Comparison of ENCODE assay signal across 8 cellular contexts in genomic region chr1:116377564-116378529, GRCh38.
DNase-seq lines count a peak whose midpoint lies in the region; ATAC-seq and TF ChIP-seq lines count a peak whose summit lies in the region.

No MANE protein-coding gene starts in this region.

- peak overlapping the region; percentile 93 for H3K27ac Mint-ChIP-seq in activated T-cell treated with anti-CD3 and anti-CD28 coated beads, Interleukin-2, amount 50 U/mL, for 24 hours

- peaks cover 67% of the 10 kb centered on the region for H3K36me3 Mint-ChIP-seq in activated T-cell treated with anti-CD3 and anti-CD28 coated beads, Interleukin-2, amount 50 U/mL, for 24 hours (ENCODE audit: low read depth)

- peaks cover 78% of the 10 kb centered on the region for H3K4me1 Mint-ChIP-seq in activated T-cell treated with anti-CD3 and anti-CD28 coated beads, Interleukin-2, amount 50 U/mL, for 24 hours (ENCODE audit: low read depth)

- H3K36me3 ChIP-seq in neutrophil = no peaks in the 10 kb centered on the region

- H3K27me3 Mint-ChIP-seq in activated T-cell treated with anti-CD3 and anti-CD28 coated beads, Interleukin-2, amount 50 U/mL, for 24 hours = no peaks in the 10 kb centered on the region

- H3K4me3 Mint-ChIP-seq in activated T-cell treated with anti-CD3 and anti-CD28 coated beads, Interleukin-2, amount 50 U/mL, for 24 hours = peak overlapping the region; percentile 96

- no peak for TF ChIP-seq CTCF in fibroblast of mammary gland (conservative IDR thresholded peaks at IDR 0.05; ENCODE audit: control insufficient read depth, insufficient read depth, low read depth, low read length)
- no peak for TF ChIP-seq CTCF in neutrophil (IDR thresholded peaks at IDR 0.05)

- H3K27ac ChIP-seq in neutrophil = peak overlapping the region; percentile 16

- H3K9me3 ChIP-seq in neutrophil = no peaks in the 10 kb centered on the region

- H3K4me3 ChIP-seq in fibroblast of mammary gland (ENCODE audit: control insufficient read depth, low read depth, low read length) (peak overlapping the region; percentile 38), neutrophil (ENCODE audit: low read depth in 1 of 2, low read length in 1 of 2) (no peak overlapping the region)

- DNase-seq in activated T-cell treated with anti-CD3 and anti-CD28 coated beads, Interleukin-2, amount 50 U/mL, for 1 hour = peak; percentile 40
- DNase-seq in activated T-cell treated with anti-CD3 and anti-CD28 coated beads for 4 hours = no peak
- DNase-seq in NCI-H2029 treated with DMSO at 0.1 percent for 48 hours (lab: John Stamatoyannopoulos, UW) = peak; percentile 62
- peak; percentile 60 for DNase-seq in activated T-cell treated with anti-CD3 and anti-CD28 coated beads, Interleukin-2, amount 50 U/mL, for 24 hours
- DNase-seq in fibroblast of mammary gland (ENCODE audit: low read depth) = peak; percentile 98
- no peak for DNase-seq in cortex of kidney (lab: John Stamatoyannopoulos, UW)

- no peaks in the 10 kb centered on the region for H3K9me3 Mint-ChIP-seq in activated T-cell treated with anti-CD3 and anti-CD28 coated beads, Interleukin-2, amount 50 U/mL, for 24 hours

- peak; percentile 63 for ATAC-seq in HG02623 (IDR thresholded peaks at IDR 0.05; ENCODE audit: unreplicated experiment)

- peaks cover 9 to 25% of the 10 kb centered on the region in 2 experiments for H3K4me1 ChIP-seq in neutrophil (ENCODE audit: control insufficient read depth in 1 of 2, insufficient read depth in 1 of 2, low read depth in 1 of 2, low read length in 1 of 2)

- H3K27me3 ChIP-seq in neutrophil = peaks cover 10% of the 10 kb centered on the region

Comparison
In these comparisons a context has a peak if more than half of its experiments do, and no peak if none do; other contexts are left out.
1. DNase-seq: peak in activated T-cell treated with anti-CD3 and anti-CD28 coated beads, Interleukin-2, amount 50 U/mL, for 1 hour (single experiment), NCI-H2029 treated with DMSO at 0.1 percent for 48 hours (single experiment), activated T-cell treated with anti-CD3 and anti-CD28 coated beads, Interleukin-2, amount 50 U/mL, for 24 hours (single experiment) and fibroblast of mammary gland (single experiment); none in activated T-cell treated with anti-CD3 and anti-CD28 coated beads for 4 hours (single experiment) and cortex of kidney (single experiment).